34 cellular contexts compared by ENCODE assay signal in the genomic region with DNA sequence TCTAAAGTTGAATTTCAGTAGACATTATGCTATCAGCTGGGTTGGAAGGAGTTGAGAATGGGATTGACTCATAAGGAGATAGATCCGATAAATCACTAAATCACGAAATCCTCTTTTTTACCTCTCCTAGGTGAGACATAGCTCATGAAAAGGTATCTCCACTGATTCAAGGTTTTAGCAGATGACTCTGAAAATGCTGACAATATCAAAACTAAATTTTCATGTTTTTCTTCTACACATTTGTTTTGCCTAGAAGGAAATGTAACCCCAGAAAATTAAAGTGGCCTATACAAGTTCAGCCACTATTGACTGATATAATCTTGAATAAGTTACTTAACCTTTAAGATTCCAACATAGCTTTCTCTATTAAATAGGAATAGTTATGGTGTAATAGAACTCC.
DNase-seq lines count a peak whose midpoint lies in the region; ATAC-seq, FAIRE-seq and TF ChIP-seq lines count a peak whose summit lies in the region.
"Had no signal": no experiment of that assay in that cellular context is flagged by ENCODE, and none has a peak within 500 bp of the region (broad histone marks: within the 10 kb centered on the region; RNA-seq: fewer than 3 reads in every experiment).

No MANE protein-coding gene starts in this region.

- no peak overlapping the region for H3K4me2 ChIP-seq in HepG2 (ENCODE audit: low read depth, low read length)
- H3K4me2 ChIP-seq in A549 = no peak overlapping the region
- H3K4me2 ChIP-seq in IMR-90 (ENCODE audit: low read depth, low read length) = no peak overlapping the region
- H3K4me2 ChIP-seq in K562 (ENCODE audit: insufficient read depth, low read length) = no peak overlapping the region
- H3K4me2 ChIP-seq: BLaER1; BLaER1 treated with 17β-estradiol and CSF1 and Interleukin-3, amounts not matched to agents 10 nM and 100 nM had no signal

- no peaks in the 10 kb centered on the region for H3K4me1 Mint-ChIP-seq in CD14-positive monocyte
- H3K4me1 Mint-ChIP-seq: B cell had no signal

- no peaks in the 10 kb centered on the region for H3K79me2 ChIP-seq in HepG2 (ENCODE audit: insufficient read depth, low read length)
- H3K79me2 ChIP-seq in K562 (ENCODE audit: control insufficient read depth, insufficient read depth, low read length) = no peaks in the 10 kb centered on the region

- CTCF ChIA-PET in HepG2 (lab: Yijun Ruan, JAX; ENCODE audit: low intra/inter-chr PET ratio, low total read pairs) = no interaction called here
- CTCF ChIA-PET in A549 (lab: Yijun Ruan, JAX) = interaction anchor here (1.9 kb wide), 1 partner anchor 27 kb away, joined by 7 read pairs; no protein-coding TSS in a partner anchor
- CTCF ChIA-PET in IMR-90 (lab: Yijun Ruan, JAX) = no interaction called here
- CTCF ChIA-PET in K562 (lab: Yijun Ruan, JAX; ENCODE audit: low intra/inter-chr PET ratio) = no interaction called here

- no peak overlapping the region for H2AK9ac ChIP-seq in IMR-90 (replicated peaks; ENCODE audit: low read depth, low read length, poor library complexity)

- H3K23ac ChIP-seq in IMR-90 (ENCODE audit: low read depth, low read length) = no peak overlapping the region

- no peak overlapping the region for H3K56ac ChIP-seq in IMR-90 (ENCODE audit: extremely low read depth, insufficient read depth, low read length)

- no peak overlapping the region for H3K4me3 Mint-ChIP-seq in CD14-positive monocyte
- H3K4me3 Mint-ChIP-seq: B cell; CD4-positive, alpha-beta memory T cell; CD4-positive, alpha-beta T cell; CD4-positive, CD25-positive, alpha-beta regulatory T cell; CD8-positive, alpha-beta memory T cell; CD8-positive, alpha-beta T cell had no signal

- TF ChIP-seq CTCF in HepG2 (CRISPR knock-in tag; IDR thresholded peaks at IDR 0.05) (no peak), right lobe of liver (IDR thresholded peaks at IDR 0.05) (no peak), A549 (IDR thresholded peaks at IDR 0.05) (no peak), IMR-90 (conservative IDR thresholded peaks at IDR 0.05; ENCODE audit: low read depth, low read length) (no peak), K562 (IDR thresholded peaks at IDR 0.05 in 2 of 3, conservative IDR thresholded peaks at IDR 0.05 in 1 of 3; ENCODE audit: insufficient read depth in 2 of 3, low read depth in 1 of 3, low read length in 3 of 3) (no peak), sigmoid colon (IDR thresholded peaks at IDR 0.05) (no peak), CD14-positive monocyte (IDR thresholded peaks at IDR 0.05) (no peak)

- peaks cover 0 to 1% (median 0%) of the 10 kb centered on the region in 3 donors for H3K27me3 Mint-ChIP-seq in CD14-positive monocyte (ENCODE audit: low read depth in 3 of 3)
- H3K27me3 Mint-ChIP-seq: B cell had no signal

- dilution Hi-C loops in IMR-90 (cut with HindIII; ENCODE audit: low sequenced_read_pairs, unreplicated experiment) = no loop called here

- TF ChIP-seq POLR2A in HepG2 (IDR thresholded peaks at IDR 0.05; ENCODE audit: insufficient read depth in 1 of 2, low read depth in 2 of 2, low read length in 2 of 2) (no peak), right lobe of liver (IDR thresholded peaks at IDR 0.05) (no peak), A549 (IDR thresholded peaks at IDR 0.05; ENCODE audit: low read length) (no peak), IMR-90 (IDR thresholded peaks at IDR 0.05; ENCODE audit: low read depth, low read length) (no peak), K562 (conservative IDR thresholded peaks at IDR 0.05) (no peak), sigmoid colon (IDR thresholded peaks at IDR 0.05) (no peak)

- no peaks in the 10 kb centered on the region for H3K36me3 Mint-ChIP-seq in CD14-positive monocyte
- H3K36me3 Mint-ChIP-seq: CD4-positive, alpha-beta memory T cell; CD4-positive, CD25-positive, alpha-beta regulatory T cell; CD8-positive, alpha-beta memory T cell; CD8-positive, alpha-beta T cell had no signal

- H2BK120ac ChIP-seq in IMR-90 (ENCODE audit: low read depth, low read length) = no peak overlapping the region

- TF ChIP-seq EP300 in HepG2 (IDR thresholded peaks at IDR 0.05; ENCODE audit: low read depth in 2 of 2, low read length in 2 of 2) (no peak), HepG2 (CRISPR knock-in tag; IDR thresholded peaks at IDR 0.05; ENCODE audit: borderline replicate concordance) (no peak), A549 (IDR thresholded peaks at IDR 0.05) (no peak), K562 (IDR thresholded peaks at IDR 0.05; ENCODE audit: low read length) (no peak), sigmoid colon (IDR thresholded peaks at IDR 0.05) (no peak)

- TF ChIP-seq RAD21 in HepG2 (CRISPR knock-in tag; IDR thresholded peaks at IDR 0.05) (no peak), A549 (conservative IDR thresholded peaks at IDR 0.05 in 1 of 2, IDR thresholded peaks at IDR 0.05 in 1 of 2) (no peak), IMR-90 (IDR thresholded peaks at IDR 0.05; ENCODE audit: low read length) (no peak), K562 (CRISPR knock-in tag; conservative IDR thresholded peaks at IDR 0.05 in 1 of 2, IDR thresholded peaks at IDR 0.05 in 1 of 2) (no peak)

- no peak overlapping the region for H4K91ac ChIP-seq in IMR-90 (ENCODE audit: insufficient read depth, low read depth, low read length)

- BruUV-seq in HepG2 (replicated peaks; lab: Mats Ljungman, UMichigan) (no TSS peak), IMR-90 (replicated peaks; lab: Mats Ljungman, UMichigan) (no TSS peak), K562 (replicated peaks; lab: Mats Ljungman, UMichigan) (no TSS peak)

- H3K36me3 ChIP-seq in HepG2 (replicated peaks in 1 of 2; ENCODE audit: control insufficient read depth in 1 of 2, insufficient read depth in 2 of 2, low read length in 2 of 2) = no peaks in the 10 kb centered on the region
- no peaks in the 10 kb centered on the region for H3K36me3 ChIP-seq in right lobe of liver
- H3K36me3 ChIP-seq in IMR-90 (ENCODE audit: control insufficient read depth, insufficient read depth, low read length) = no peaks in the 10 kb centered on the region
- H3K36me3 ChIP-seq in K562 (ENCODE audit: control insufficient read depth, insufficient read depth, low read length) = no peaks in the 10 kb centered on the region
- no peaks in the 10 kb centered on the region for H3K36me3 ChIP-seq in sigmoid colon
- H3K36me3 ChIP-seq: BE2C; BLaER1; BLaER1 treated with 17β-estradiol and CSF1 and Interleukin-3, amounts not matched to agents 10 nM and 100 nM had no signal

- H3K27ac ChIP-seq in HepG2 (ENCODE audit: extremely low read length, insufficient read depth, low read length) (no peak overlapping the region), right lobe of liver (no peak overlapping the region), A549 (no peak overlapping the region), IMR-90 (ENCODE audit: insufficient read depth, low read length) (no peak overlapping the region), K562 (ENCODE audit: extremely low read depth, low read depth, low read length) (no peak overlapping the region), sigmoid colon (no peak overlapping the region)
- H3K27ac ChIP-seq: 22Rv1; BLaER1; BLaER1 treated with 17β-estradiol and CSF1 and Interleukin-3, amounts not matched to agents 10 nM and 100 nM; C4-2B had no signal

- intact Hi-C loops in HepG2 (cut with micrococcal nuclease; ENCODE audit: unreplicated experiment) = no loop called here
- intact Hi-C loops in right lobe of liver (cut with DNase I) = no loop called here
- intact Hi-C loops in IMR-90 (cut with micrococcal nuclease) = no loop called here
- intact Hi-C loops in K562 (cut with micrococcal nuclease) = no loop called here
- intact Hi-C loops in sigmoid colon (cut with DNase I) = no loop called here
- intact Hi-C loops in CD14-positive monocyte (cut with micrococcal nuclease) = no loop called here

- H3K4me3 ChIP-seq in HepG2 (replicated peaks in 1 of 3; ENCODE audit: insufficient read depth in 1 of 3, low read depth in 2 of 3, low read length in 3 of 3) (no peak overlapping the region), right lobe of liver (no peak overlapping the region), A549 (no peak overlapping the region), IMR-90 (ENCODE audit: insufficient read depth, low read depth, low read length) (no peak overlapping the region), K562 (no peak overlapping the region), sigmoid colon (no peak overlapping the region)
- H3K4me3 ChIP-seq: BLaER1; BLaER1 treated with 17β-estradiol and CSF1 and Interleukin-3, amounts not matched to agents 10 nM and 100 nM had no signal

- no peaks in the 10 kb centered on the region for H3K9me3 Mint-ChIP-seq in CD14-positive monocyte
- H3K9me3 Mint-ChIP-seq: CD4-positive, alpha-beta memory T cell; CD4-positive, alpha-beta T cell; CD4-positive, CD25-positive, alpha-beta regulatory T cell; CD8-positive, alpha-beta memory T cell; CD8-positive, alpha-beta T cell had no signal

- H3K14ac ChIP-seq in IMR-90 (replicated peaks; ENCODE audit: low read depth, low read length) = no peak overlapping the region

- H2BK5ac ChIP-seq in IMR-90 (ENCODE audit: low read depth, low read length, poor library complexity, severe bottlenecking) = no peak overlapping the region

- ATAC-seq in HepG2 (no peak), right lobe of liver (no peak), A549 (no peak), IMR-90 (ENCODE audit: low read depth) (no peak), K562 (no peak), GM21390 (IDR thresholded peaks at IDR 0.05; ENCODE audit: unreplicated experiment) (no peak)
- ATAC-seq: CD8-positive, alpha-beta T cell had no signal

- WGBS in HepG2 (ENCODE audit: low lambda C conversion rate) = 52% methylated on average over 2 of the region's 2 CpGs
- 100% methylated on average over 2 of the region's 2 CpGs for WGBS in right lobe of liver (ENCODE audit: insufficient coverage, low coverage, low lambda C conversion rate, missing lambda C conversion rate)
- WGBS in A549 (ENCODE audit: missing lambda C conversion rate) = 91% methylated on average over 2 of the region's 2 CpGs
- no CpG with 5 or more reads among the region's 2 CpGs for WGBS in IMR-90 (ENCODE audit: extremely low coverage in 2 of 2, insufficient read length in 1 of 2), 2 experiments
- 91% methylated on average over 2 of the region's 2 CpGs for WGBS in K562 (ENCODE audit: insufficient coverage, low coverage, missing lambda C conversion rate)
- WGBS in sigmoid colon, 2 donors = 94 to 95% methylated on average over 2 of the region's 2 CpGs

- H3K9me1 ChIP-seq in IMR-90 (ENCODE audit: insufficient read depth, low read length) = no peaks in the 10 kb centered on the region
- no peaks in the 10 kb centered on the region for H3K9me1 ChIP-seq in K562 (ENCODE audit: control insufficient read depth, insufficient read depth, low read length)

- H4K20me1 ChIP-seq in HepG2 (ENCODE audit: insufficient read depth, low read length) (no peaks in the 10 kb centered on the region), IMR-90 (ENCODE audit: insufficient read depth, low read length) (no peaks in the 10 kb centered on the region), K562 (replicated peaks; ENCODE audit: control insufficient read depth, insufficient read depth, low read length) (no peaks in the 10 kb centered on the region)
- H4K20me1 ChIP-seq: BLaER1; BLaER1 treated with 17β-estradiol and CSF1 and Interleukin-3, amounts not matched to agents 10 nM and 100 nM had no signal

- no peak for FAIRE-seq in HepG2 (lab: Jason Lieb, UNC)
- FAIRE-seq in A549 (lab: Jason Lieb, UNC) = no peak
- FAIRE-seq in K562 (lab: Jason Lieb, UNC) = no peak
- FAIRE-seq: A204.1, D721Med had no signal

- H3K9me3 ChIP-seq in HepG2 (ENCODE audit: low read length) (no peaks in the 10 kb centered on the region), right lobe of liver (no peaks in the 10 kb centered on the region), A549 (no peaks in the 10 kb centered on the region), IMR-90 (ENCODE audit: control insufficient read depth, insufficient read depth, low read length) (no peaks in the 10 kb centered on the region), K562 (replicated peaks; ENCODE audit: control insufficient read depth, insufficient read depth, low read depth, low read length) (no peaks in the 10 kb centered on the region), sigmoid colon (no peaks in the 10 kb centered on the region)
- H3K9me3 ChIP-seq: BE2C; BLaER1; BLaER1 treated with 17β-estradiol and CSF1 and Interleukin-3, amounts not matched to agents 10 nM and 100 nM; Caco-2 had no signal

- H3K9ac ChIP-seq in HepG2 (ENCODE audit: insufficient read depth, low read depth, low read length) (no peak overlapping the region), IMR-90 (ENCODE audit: low read depth, low read length) (no peak overlapping the region), K562 (ENCODE audit: insufficient read depth in 1 of 2, low read depth in 2 of 2, low read length in 2 of 2) (no peak overlapping the region)
- H3K9ac ChIP-seq: BLaER1; BLaER1 treated with 17β-estradiol and CSF1 and Interleukin-3, amounts not matched to agents 10 nM and 100 nM had no signal

- H2BK20ac ChIP-seq in IMR-90 (ENCODE audit: low read depth, low read length) = no peak overlapping the region

- H3K27me3 ChIP-seq in HepG2 (ENCODE audit: control insufficient read depth in 1 of 2, insufficient read depth in 2 of 2, low read length in 2 of 2) (no peaks in the 10 kb centered on the region), right lobe of liver (no peaks in the 10 kb centered on the region), IMR-90 (ENCODE audit: control insufficient read depth, insufficient read depth, low read length) (no peaks in the 10 kb centered on the region), K562 (ENCODE audit: control insufficient read depth in 2 of 2, insufficient read depth in 2 of 2, low read length in 2 of 2) (no peaks in the 10 kb centered on the region), sigmoid colon (no peaks in the 10 kb centered on the region)
- H3K27me3 ChIP-seq: BLaER1; BLaER1 treated with 17β-estradiol and CSF1 and Interleukin-3, amounts not matched to agents 10 nM and 100 nM had no signal

- POLR2A ChIA-PET in HepG2 (lab: Yijun Ruan, JAX) = no interaction called here
- POLR2A ChIA-PET in A549 (lab: Yijun Ruan, JAX) = no interaction called here
- POLR2A ChIA-PET in IMR-90 (lab: Charles Lee; ENCODE audit: unreplicated experiment) = no interaction called here
- POLR2A ChIA-PET in K562 (lab: Yijun Ruan, JAX) = no interaction called here

- no peak overlapping the region for H2AFZ ChIP-seq in HepG2 (ENCODE audit: low read length)
- no peak overlapping the region for H2AFZ ChIP-seq in IMR-90 (replicated peaks; ENCODE audit: low read length, poor library complexity)
- H2AFZ ChIP-seq in K562 (ENCODE audit: low read depth, low read length) = no peak overlapping the region

- no peaks in the 10 kb centered on the region for H3K4me1 ChIP-seq in HepG2 (ENCODE audit: insufficient read depth, low read length)
- H3K4me1 ChIP-seq in right lobe of liver = no peaks in the 10 kb centered on the region
- no peaks in the 10 kb centered on the region for H3K4me1 ChIP-seq in A549
- no peaks in the 10 kb centered on the region for H3K4me1 ChIP-seq in IMR-90 (ENCODE audit: control insufficient read depth, insufficient read depth, low read length)
- H3K4me1 ChIP-seq in K562 (replicated peaks in 1 of 2; ENCODE audit: control insufficient read depth in 2 of 2, insufficient read depth in 2 of 2, low read length in 2 of 2) = no peaks in the 10 kb centered on the region
- no peaks in the 10 kb centered on the region for H3K4me1 ChIP-seq in sigmoid colon
- H3K4me1 ChIP-seq: BE2C; BLaER1; BLaER1 treated with 17β-estradiol and CSF1 and Interleukin-3, amounts not matched to agents 10 nM and 100 nM; Caco-2 had no signal

- no peaks in the 10 kb centered on the region for H3K79me1 ChIP-seq in IMR-90 (ENCODE audit: low read depth in 1 of 2, low read length in 2 of 2)

- in situ Hi-C loops in HepG2 (cut with HindIII; ENCODE audit: extremely low pct_ligation_motif_present, low pct_unique_long_range_greater_than_20kb) (loop anchor here (25.0 kb wide), 2 partner anchors 649 to 1049 kb away; a partner anchor contains a TSS), IMR-90 (cut with MboI; ENCODE audit: low sequenced_read_pairs) (loop anchor here (25.0 kb wide), 4 partner anchors 99 to 1049 kb away; a partner anchor contains a TSS), K562 (cut with MboI) (loop anchor here (25.0 kb wide), 1 partner anchor 1074 kb away; no protein-coding TSS in a partner anchor)

- no peak overlapping the region for H2BK15ac ChIP-seq in IMR-90 (ENCODE audit: low read depth, low read length)

- DNase-seq in HepG2 (ENCODE audit: low spot score) = no peak
- DNase-seq in right lobe of liver = no peak
- no peak for DNase-seq in A549 (ENCODE audit: low read depth in 1 of 2, low spot score in 1 of 2)
- no peak for DNase-seq in IMR-90
- DNase-seq in K562 (ENCODE audit: extremely low read depth in 1 of 4, low spot score in 3 of 4) = no peak
- DNase-seq in sigmoid colon = no peak
- DNase-seq in CD14-positive monocyte (ENCODE audit: low spot score) = no peak
- DNase-seq: 8988T; ACHN; AML-193; BE2C; C1 segment of cervical spinal cord; Caco-2; Calu3; CD4-positive, alpha-beta memory T cell; CD4-positive, alpha-beta T cell; CD4-positive, CD25-positive, alpha-beta regulatory T cell; CD8-positive, alpha-beta memory T cell; CD8-positive, alpha-beta T cell; COR-L47; DMS 273 treated with DMSO at 0.1 percent for 48 hours; DMS153; DMS79; DMS79 treated with DMSO at 0.1 percent for 48 hours; DND-41; EL had no signal

- no peak overlapping the region for H3K4ac ChIP-seq in IMR-90 (ENCODE audit: low read depth, low read length)

- no peak overlapping the region for H3K27ac Mint-ChIP-seq in CD14-positive monocyte
- H3K27ac Mint-ChIP-seq: B cell; CD4-positive, alpha-beta memory T cell; CD4-positive, alpha-beta T cell; CD4-positive, CD25-positive, alpha-beta regulatory T cell; CD8-positive, alpha-beta memory T cell; CD8-positive, alpha-beta T cell had no signal

- no peak overlapping the region for H4K8ac ChIP-seq in IMR-90 (ENCODE audit: low read depth in 2 of 2, low read length in 2 of 2)

- H3K18ac ChIP-seq in IMR-90 (ENCODE audit: low read depth, low read length) = no peak overlapping the region

- H2AK5ac ChIP-seq in IMR-90 (ENCODE audit: low read depth, low read length) = no peak overlapping the region

- H4K5ac ChIP-seq in IMR-90 (ENCODE audit: low read depth, low read length) = no peak overlapping the region
